ENCODE assay signal across 12 cellular contexts in genomic region chr14:103404032-103404918, GRCh38. TPM values are rescaled to one million over a fixed set of nuclear protein-coding genes. Genes with fewer than 3 reads are reported as not detected.
DNase-seq lines count a peak whose midpoint lies in the region; ATAC-seq and TF ChIP-seq lines count a peak whose summit lies in the region.
"Had no signal": no experiment of that assay in that cellular context is flagged by ENCODE, and none has a peak within 500 bp of the region (broad histone marks: within the 10 kb centered on the region; RNA-seq: fewer than 3 reads in every experiment).

No MANE protein-coding gene starts in this region.

- peak; percentile 20 for DNase-seq in AG08395 (ENCODE audit: low spot score)
- peak; percentile 52 to 63 for DNase-seq in cardiac fibroblast (ENCODE audit: low read depth in 2 of 2)
- DNase-seq in mesothelial cell of epicardium (ENCODE audit: low spot score in 2 of 2, unreplicated experiment in 2 of 2): no peak
- DNase-seq in activated T-helper 1 cell treated with anti-CD3 and anti-CD28 coated beads, Interleukin-12 subunit alpha, Interleukin-12 subunit beta, Interleukin-2, Interleukin-4 antibody, amounts not matched to agents 30 ng/mL and 10 ng/mL and 1 ng/mL, durations not matched to agents 14 hours and 24 hours and 36 hours (ENCODE audit: low spot score): no peak
- no peak for DNase-seq in activated effector memory CD4-positive, alpha-beta T cell treated with Interleukin-2 at 50 U/mL for 16 hours
- no peak for DNase-seq in A172 (ENCODE audit: low spot score)
- DNase-seq: DMS79 treated with DMSO at 0.1 percent for 48 hours, head of caudate nucleus, NCI-H1048 had no signal

- H3K27ac Mint-ChIP-seq in mesothelial cell of epicardium: peak overlapping the region; percentile 36
- no peak overlapping the region for H3K27ac Mint-ChIP-seq in activated T-helper 1 cell treated with anti-CD3 and anti-CD28 coated beads, Interleukin-12 subunit alpha, Interleukin-12 subunit beta, Interleukin-2, Interleukin-4 antibody, amounts not matched to agents 30 ng/mL and 10 ng/mL and 1 ng/mL, durations not matched to agents 14 hours and 24 hours and 36 hours
- H3K27ac Mint-ChIP-seq: activated T-helper 2 cell treated with anti-CD3 and anti-CD28 coated beads, Interferon-gamma antibody, Interleukin-2, Interleukin-4, amounts not matched to agents 10 μg/mL and 5 μg/mL and 100 μg/mL, durations not matched to agents 14 hours and 24 hours and 36 hours had no signal

- 91% methylated on average over 8 of the region's 9 CpGs for WGBS in HUES64

- H3K9ac ChIP-seq in HUES64 (ENCODE audit: low read depth, low read length): no peak overlapping the region

- no peaks in the 10 kb centered on the region for H3K9me3 ChIP-seq in HUES64 (ENCODE audit: insufficient read depth, low read depth, low read length)

- H3K4me3 Mint-ChIP-seq in mesothelial cell of epicardium: no peak overlapping the region
- no peak overlapping the region for H3K4me3 Mint-ChIP-seq in activated T-helper 1 cell treated with anti-CD3 and anti-CD28 coated beads, Interleukin-12 subunit alpha, Interleukin-12 subunit beta, Interleukin-2, Interleukin-4 antibody, amounts not matched to agents 30 ng/mL and 10 ng/mL and 1 ng/mL, durations not matched to agents 14 hours and 24 hours and 36 hours

- TF ChIP-seq CTCF in cardiac fibroblast (IDR thresholded peaks at IDR 0.05; ENCODE audit: low read depth, low read length): no peak
- TF ChIP-seq CTCF in mesothelial cell of epicardium (IDR thresholded peaks at IDR 0.05; ENCODE audit: unreplicated experiment): no peak

- no peak overlapping the region for H3K4me3 ChIP-seq in HUES64 (ENCODE audit: low read length)
- peak overlapping the region in 1 of 2 donors; percentile 2 for H3K4me3 ChIP-seq in cardiac fibroblast (replicated peaks in 1 of 2; ENCODE audit: low read depth in 2 of 2, low read length in 2 of 2)

- H3K27me3 Mint-ChIP-seq in mesothelial cell of epicardium (ENCODE audit: low read depth): no peaks in the 10 kb centered on the region
- H3K27me3 Mint-ChIP-seq in activated T-helper 1 cell treated with anti-CD3 and anti-CD28 coated beads, Interleukin-12 subunit alpha, Interleukin-12 subunit beta, Interleukin-2, Interleukin-4 antibody, amounts not matched to agents 30 ng/mL and 10 ng/mL and 1 ng/mL, durations not matched to agents 14 hours and 24 hours and 36 hours (ENCODE audit: insufficient read depth): no peaks in the 10 kb centered on the region

- peaks cover 30% of the 10 kb centered on the region for H3K4me1 ChIP-seq in HUES64 (ENCODE audit: insufficient read depth, low read length)

- peaks cover 48% of the 10 kb centered on the region for H3K4me1 Mint-ChIP-seq in mesothelial cell of epicardium
- H3K4me1 Mint-ChIP-seq in activated T-helper 1 cell treated with anti-CD3 and anti-CD28 coated beads, Interleukin-12 subunit alpha, Interleukin-12 subunit beta, Interleukin-2, Interleukin-4 antibody, amounts not matched to agents 30 ng/mL and 10 ng/mL and 1 ng/mL, durations not matched to agents 14 hours and 24 hours and 36 hours (ENCODE audit: low read depth): peaks cover 36% of the 10 kb centered on the region

- H3K36me3 Mint-ChIP-seq in mesothelial cell of epicardium: peaks cover 17% of the 10 kb centered on the region
- peaks cover 10% of the 10 kb centered on the region for H3K36me3 Mint-ChIP-seq in activated T-helper 1 cell treated with anti-CD3 and anti-CD28 coated beads, Interleukin-12 subunit alpha, Interleukin-12 subunit beta, Interleukin-2, Interleukin-4 antibody, amounts not matched to agents 30 ng/mL and 10 ng/mL and 1 ng/mL, durations not matched to agents 14 hours and 24 hours and 36 hours (ENCODE audit: low read depth)

- no peaks in the 10 kb centered on the region for H3K9me3 Mint-ChIP-seq in mesothelial cell of epicardium
- H3K9me3 Mint-ChIP-seq in activated T-helper 1 cell treated with anti-CD3 and anti-CD28 coated beads, Interleukin-12 subunit alpha, Interleukin-12 subunit beta, Interleukin-2, Interleukin-4 antibody, amounts not matched to agents 30 ng/mL and 10 ng/mL and 1 ng/mL, durations not matched to agents 14 hours and 24 hours and 36 hours: no peaks in the 10 kb centered on the region
- H3K9me3 Mint-ChIP-seq: activated T-helper 2 cell treated with anti-CD3 and anti-CD28 coated beads, Interferon-gamma antibody, Interleukin-2, Interleukin-4, amounts not matched to agents 10 μg/mL and 5 μg/mL and 100 μg/mL, durations not matched to agents 14 hours and 24 hours and 36 hours had no signal

- peak overlapping the region; percentile 12; the same call in 1 of the 2 replicates for H3K27ac ChIP-seq in HUES64 (ENCODE audit: low read depth, low read length)

- peaks cover 18% of the 10 kb centered on the region for H3K36me3 ChIP-seq in HUES64 (ENCODE audit: insufficient read depth, low read length)

- intact Hi-C loops in activated T-helper 1 cell treated with anti-CD3 and anti-CD28 coated beads, Interleukin-12 subunit alpha, Interleukin-12 subunit beta, Interleukin-2, Interleukin-4 antibody, amounts not matched to agents 30 ng/mL and 10 ng/mL and 1 ng/mL, durations not matched to agents 14 hours and 24 hours and 36 hours (cut with micrococcal nuclease): no loop called here

- H3K27me3 ChIP-seq in HUES64 (ENCODE audit: insufficient read depth, low read length): no peaks in the 10 kb centered on the region

- no peak for ATAC-seq in HG03097 (IDR thresholded peaks at IDR 0.05; ENCODE audit: low FRiP score, unreplicated experiment)

RNA-seq across cellular contexts. Expression of gene MARK3, which starts 19.1 kb away (rescaled TPM):
- polyA plus RNA-seq in HUES64 (2013, experiment 1 of 2): 57.9 TPM
- polyA plus RNA-seq in HUES64 (2013, experiment 2 of 2): 53.8 TPM
- total RNA-seq in mesothelial cell of epicardium: 122 to 125 TPM (median 125 TPM) in 3 replicates
- 89.6 and 90.6 TPM in 2 replicates for total RNA-seq in activated T-helper 1 cell treated with anti-CD3 and anti-CD28 coated beads, Interleukin-12 subunit alpha, Interleukin-12 subunit beta, Interleukin-2, Interleukin-4 antibody, amounts not matched to agents 30 ng/mL and 10 ng/mL and 1 ng/mL, durations not matched to agents 14 hours and 24 hours and 36 hours
- 31.8 and 40.4 TPM in 2 replicates for total RNA-seq in A172 (2014; rRNA removed; shearing (Covaris generic))

Comparison
In these comparisons a context has a peak if more than half of its experiments do, and no peak if none do; other contexts are left out.
1. DNase-seq: peak in AG08395 (single experiment) and cardiac fibroblast (2 of 2); none in mesothelial cell of epicardium (0 of 2), activated T-helper 1 cell treated with anti-CD3 and anti-CD28 coated beads, Interleukin-12 subunit alpha, Interleukin-12 subunit beta, Interleukin-2, Interleukin-4 antibody, amounts not matched to agents 30 ng/mL and 10 ng/mL and 1 ng/mL, durations not matched to agents 14 hours and 24 hours and 36 hours (single experiment), activated effector memory CD4-positive, alpha-beta T cell treated with Interleukin-2 at 50 U/mL for 16 hours (single experiment) and A172 (single experiment).